Comparison of ENCODE assay signal across 1 cellular context in the genomic region with DNA sequence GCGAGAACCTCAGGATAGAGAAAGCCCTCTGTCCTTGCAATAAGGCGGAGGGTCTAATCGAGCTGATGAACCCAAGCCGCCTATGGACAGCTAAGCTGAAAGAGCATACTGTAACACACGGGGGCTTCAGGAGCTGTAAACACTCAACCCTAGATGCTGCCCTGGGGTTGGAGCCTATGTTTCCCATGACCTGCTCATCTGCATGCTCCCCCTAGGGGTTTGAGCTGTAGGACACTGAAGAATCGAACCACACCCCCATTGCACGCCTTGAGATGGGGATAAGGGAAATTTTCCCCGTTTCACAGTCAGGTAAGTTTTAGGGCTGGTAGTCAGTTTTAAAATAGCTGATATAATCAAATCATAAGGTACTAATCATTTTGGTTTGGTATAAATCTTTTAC.
TF ChIP-seq lines count a peak whose summit lies in the region.

No MANE protein-coding gene starts in this region.

TF ChIP-seq in HepG2, 621 proteins besides CTCF, POLR2A, EP300 and RAD21 (continued from another document):
- TF ChIP-seq ZMYM2 (CRISPR knock-in tag; IDR thresholded peaks at IDR 0.05) (no peak), ZNF430 (CRISPR knock-in tag; IDR thresholded peaks at IDR 0.05) (no peak), ZBTB3 (CRISPR knock-in tag; IDR thresholded peaks at IDR 0.05; ENCODE audit: borderline replicate concordance, low read depth) (no peak), ZSCAN21 (CRISPR knock-in tag; IDR thresholded peaks at IDR 0.05; ENCODE audit: borderline replicate concordance) (no peak), ZKSCAN1 (IDR thresholded peaks at IDR 0.05; ENCODE audit: low read length) (no peak)
TF ChIP-seq in HepG2: peak in this region for 0.
